ENCODE assay signal across 1 cellular context in the genomic region with DNA sequence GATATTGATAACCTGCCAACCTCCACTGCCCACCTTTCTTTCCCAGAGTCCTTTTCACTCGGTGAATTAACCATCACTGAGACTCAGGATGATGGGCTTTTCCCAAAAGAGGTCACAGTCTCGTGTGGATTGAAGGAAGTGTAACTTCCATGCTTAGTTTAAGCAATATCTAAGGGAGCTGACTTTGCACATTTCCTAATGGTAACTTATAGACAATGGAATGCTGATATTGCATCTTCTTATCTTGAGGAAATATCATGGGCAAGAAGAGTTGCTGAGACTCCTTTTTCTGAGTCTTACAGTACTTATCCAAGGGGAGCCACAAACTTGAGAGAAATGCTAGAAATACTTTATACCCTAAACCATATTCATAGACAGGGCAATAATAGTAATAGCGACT.
TF ChIP-seq lines count a peak whose summit lies in the region.

No MANE protein-coding gene starts in this region.

TF ChIP-seq in HepG2, 621 proteins besides CTCF, POLR2A, EP300 and RAD21 (continued from another document):
- TF ChIP-seq, protein P1, sequence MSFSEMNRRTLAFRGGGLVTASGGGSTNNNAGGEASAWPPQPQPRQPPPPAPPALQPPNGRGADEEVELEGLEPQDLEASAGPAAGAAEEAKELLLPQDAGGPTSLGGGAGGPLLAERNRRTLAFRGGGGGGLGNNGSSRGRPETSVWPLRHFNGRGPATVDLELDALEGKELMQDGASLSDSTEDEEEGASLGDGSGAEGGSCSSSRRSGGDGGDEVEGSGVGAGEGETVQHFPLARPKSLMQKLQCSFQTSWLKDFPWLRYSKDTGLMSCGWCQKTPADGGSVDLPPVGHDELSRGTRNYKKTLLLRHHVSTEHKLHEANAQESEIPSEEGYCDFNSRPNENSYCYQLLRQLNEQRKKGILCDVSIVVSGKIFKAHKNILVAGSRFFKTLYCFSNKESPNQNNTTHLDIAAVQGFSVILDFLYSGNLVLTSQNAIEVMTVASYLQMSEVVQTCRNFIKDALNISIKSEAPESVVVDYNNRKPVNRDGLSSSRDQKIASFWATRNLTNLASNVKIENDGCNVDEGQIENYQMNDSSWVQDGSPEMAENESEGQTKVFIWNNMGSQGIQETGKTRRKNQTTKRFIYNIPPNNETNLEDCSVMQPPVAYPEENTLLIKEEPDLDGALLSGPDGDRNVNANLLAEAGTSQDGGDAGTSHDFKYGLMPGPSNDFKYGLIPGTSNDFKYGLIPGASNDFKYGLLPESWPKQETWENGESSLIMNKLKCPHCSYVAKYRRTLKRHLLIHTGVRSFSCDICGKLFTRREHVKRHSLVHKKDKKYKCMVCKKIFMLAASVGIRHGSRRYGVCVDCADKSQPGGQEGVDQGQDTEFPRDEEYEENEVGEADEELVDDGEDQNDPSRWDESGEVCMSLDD (CRISPR knock-in tag; IDR thresholded peaks at IDR 0.05; ENCODE audit: borderline replicate concordance): no peak
- TF ChIP-seq NKX3-1 (CRISPR knock-in tag; IDR thresholded peaks at IDR 0.05) (no peak), RFXANK (CRISPR knock-in tag; IDR thresholded peaks at IDR 0.05) (no peak), U2AF2 (IDR thresholded peaks at IDR 0.05; ENCODE audit: low read depth, low read length) (no peak)
- TF ChIP-seq, protein P2, sequence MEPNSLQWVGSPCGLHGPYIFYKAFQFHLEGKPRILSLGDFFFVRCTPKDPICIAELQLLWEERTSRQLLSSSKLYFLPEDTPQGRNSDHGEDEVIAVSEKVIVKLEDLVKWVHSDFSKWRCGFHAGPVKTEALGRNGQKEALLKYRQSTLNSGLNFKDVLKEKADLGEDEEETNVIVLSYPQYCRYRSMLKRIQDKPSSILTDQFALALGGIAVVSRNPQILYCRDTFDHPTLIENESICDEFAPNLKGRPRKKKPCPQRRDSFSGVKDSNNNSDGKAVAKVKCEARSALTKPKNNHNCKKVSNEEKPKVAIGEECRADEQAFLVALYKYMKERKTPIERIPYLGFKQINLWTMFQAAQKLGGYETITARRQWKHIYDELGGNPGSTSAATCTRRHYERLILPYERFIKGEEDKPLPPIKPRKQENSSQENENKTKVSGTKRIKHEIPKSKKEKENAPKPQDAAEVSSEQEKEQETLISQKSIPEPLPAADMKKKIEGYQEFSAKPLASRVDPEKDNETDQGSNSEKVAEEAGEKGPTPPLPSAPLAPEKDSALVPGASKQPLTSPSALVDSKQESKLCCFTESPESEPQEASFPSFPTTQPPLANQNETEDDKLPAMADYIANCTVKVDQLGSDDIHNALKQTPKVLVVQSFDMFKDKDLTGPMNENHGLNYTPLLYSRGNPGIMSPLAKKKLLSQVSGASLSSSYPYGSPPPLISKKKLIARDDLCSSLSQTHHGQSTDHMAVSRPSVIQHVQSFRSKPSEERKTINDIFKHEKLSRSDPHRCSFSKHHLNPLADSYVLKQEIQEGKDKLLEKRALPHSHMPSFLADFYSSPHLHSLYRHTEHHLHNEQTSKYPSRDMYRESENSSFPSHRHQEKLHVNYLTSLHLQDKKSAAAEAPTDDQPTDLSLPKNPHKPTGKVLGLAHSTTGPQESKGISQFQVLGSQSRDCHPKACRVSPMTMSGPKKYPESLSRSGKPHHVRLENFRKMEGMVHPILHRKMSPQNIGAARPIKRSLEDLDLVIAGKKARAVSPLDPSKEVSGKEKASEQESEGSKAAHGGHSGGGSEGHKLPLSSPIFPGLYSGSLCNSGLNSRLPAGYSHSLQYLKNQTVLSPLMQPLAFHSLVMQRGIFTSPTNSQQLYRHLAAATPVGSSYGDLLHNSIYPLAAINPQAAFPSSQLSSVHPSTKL (CRISPR knock-in tag; IDR thresholded peaks at IDR 0.05): no peak
